ENCODE assay signal across 8 cellular contexts in the genomic region with DNA sequence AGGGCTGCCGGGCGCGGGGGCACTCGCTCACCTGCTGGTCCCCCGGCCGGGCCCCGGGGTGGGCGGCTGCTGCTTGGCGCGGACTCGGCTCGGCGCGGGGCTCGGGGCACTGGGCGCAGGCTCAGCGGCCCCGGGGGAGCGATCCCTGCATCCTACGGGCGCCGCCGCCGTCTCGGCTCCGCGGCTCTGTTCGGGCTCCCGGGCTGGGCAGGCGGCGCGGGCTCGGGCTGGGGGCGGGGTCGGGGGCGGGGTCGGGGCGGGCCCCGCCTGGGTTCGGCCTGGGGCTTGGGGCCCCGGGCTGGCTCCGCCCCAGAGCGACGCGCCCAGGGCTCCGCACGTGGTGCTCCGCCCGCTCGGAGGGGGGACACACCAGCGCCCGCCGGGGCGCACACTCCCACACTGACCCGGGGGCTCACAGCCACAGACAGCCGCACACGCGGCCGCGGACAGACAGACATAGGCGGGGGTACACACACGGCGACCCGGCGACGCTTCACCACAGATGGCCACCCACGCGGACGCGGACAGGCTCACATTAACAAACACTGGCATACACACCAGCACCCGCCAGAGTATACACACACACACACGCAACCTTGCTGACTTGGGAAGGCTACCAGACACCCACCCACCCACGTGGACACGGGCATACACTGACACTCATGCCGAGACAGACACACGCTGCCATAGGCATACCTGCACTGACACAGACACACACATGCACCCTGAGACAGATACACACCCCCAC. TPM values are rescaled to one million over a fixed set of nuclear protein-coding genes. Genes with fewer than 3 reads are reported as not detected.
DNase-seq lines count a peak whose midpoint lies in the region; ATAC-seq and TF ChIP-seq lines count a peak whose summit lies in the region.

SCN5A (minus strand) TSS at position 188 of the 748 bp plus-strand sequence. CDS start 16,380 bp downstream, outside the sequence.

- peaks cover 2% of the 10 kb centered on the region for H3K4me1 Mint-ChIP-seq in activated naive CD8-positive, alpha-beta T cell treated with anti-CD3 and anti-CD28 coated beads, Interleukin-2, amount 10 ng/mL, durations not matched to agents 7 days and 5 days

- H3K4me1 ChIP-seq in iPS DF 6.9 (ENCODE audit: control insufficient read depth, insufficient read depth, low read length) (0 out of 2 replicates have a peak, but pooled peaks cover 2% of the 10 kb centered on the region), skeletal muscle satellite cell (ENCODE audit: control insufficient read depth, insufficient read depth, low read length) (peaks cover 4% of the 10 kb centered on the region), PC-9 (replicated peaks; ENCODE audit: insufficient read depth) (no peaks in the 10 kb centered on the region)

- H2AFZ ChIP-seq in PC-9: no peak within 1 kb of the TSS

- ATAC-seq in HG02678 (IDR thresholded peaks at IDR 0.05; ENCODE audit: unreplicated experiment) (peak; percentile 62), HG02970 (IDR thresholded peaks at IDR 0.05; ENCODE audit: low FRiP score, unreplicated experiment) (no peak)
- peak; percentile 78 for ATAC-seq in activated naive CD8-positive, alpha-beta T cell treated with anti-CD3 and anti-CD28 coated beads, Interleukin-2, amount 10 ng/mL, durations not matched to agents 7 days and 5 days (ENCODE audit: low read depth)

- no CpG with 5 or more reads among the region's 76 CpGs for WGBS in iPS DF 6.9 (ENCODE audit: insufficient coverage, insufficient read length)

- intact Hi-C loops in PC-9 (cut with micrococcal nuclease; ENCODE audit: unreplicated experiment): loop anchor here (10.0 kb wide), 1 partner anchor 635 kb away; the partner anchor contains the start of gene CX3CR1

- peak within 1 kb of the TSS; percentile 56 for H3K4me3 Mint-ChIP-seq in activated naive CD8-positive, alpha-beta T cell treated with anti-CD3 and anti-CD28 coated beads, Interleukin-2, amount 10 ng/mL, durations not matched to agents 7 days and 5 days

- H3K36me3 Mint-ChIP-seq in activated naive CD8-positive, alpha-beta T cell treated with anti-CD3 and anti-CD28 coated beads, Interleukin-2, amount 10 ng/mL, durations not matched to agents 7 days and 5 days: no peaks in the 10 kb centered on the region

- H3K9ac ChIP-seq in skeletal muscle satellite cell (ENCODE audit: low read depth, low read length): peak within 1 kb of the TSS; percentile 82

- BruUV-seq in PC-9 (replicated peaks; lab: Mats Ljungman, UMichigan): no TSS peak

- CTCF ChIA-PET in PC-9 (lab: Charles Lee): no interaction called here

- no peak for TF ChIP-seq CTCF in PC-9 (conservative IDR thresholded peaks at IDR 0.05)

- no peak within 1 kb of the TSS for H3K27ac ChIP-seq in iPS DF 6.9 (ENCODE audit: low read length)
- no peak within 1 kb of the TSS for H3K27ac ChIP-seq in PC-9

- H3K4me2 ChIP-seq in skeletal muscle satellite cell (ENCODE audit: low read length) (peak within 1 kb of the TSS; percentile 91), PC-9 (no peak within 1 kb of the TSS)

- peak; percentile 53 for DNase-seq in Daoy (ENCODE audit: low read depth)
- DNase-seq in SK-N-DZ (ENCODE audit: low spot score): peak; percentile 51
- DNase-seq in activated naive CD8-positive, alpha-beta T cell treated with anti-CD3 and anti-CD28 coated beads, Interleukin-2, amount 10 ng/mL, durations not matched to agents 7 days and 5 days: peak; percentile 68
- no peak for DNase-seq in iPS DF 6.9 (ENCODE audit: low read depth, low spot score)
- no peak for DNase-seq in PC-9

- peaks cover 14% of the 10 kb centered on the region for H3K27me3 Mint-ChIP-seq in activated naive CD8-positive, alpha-beta T cell treated with anti-CD3 and anti-CD28 coated beads, Interleukin-2, amount 10 ng/mL, durations not matched to agents 7 days and 5 days

- no peaks in the 10 kb centered on the region for H3K9me2 ChIP-seq in PC-9 (ENCODE audit: insufficient read depth)

- POLR2A ChIA-PET in activated naive CD8-positive, alpha-beta T cell treated with anti-CD3 and anti-CD28 coated beads, Interleukin-2, amount 10 ng/mL, durations not matched to agents 7 days and 5 days (lab: Charles Lee): no interaction called here
- POLR2A ChIA-PET in PC-9 (lab: Charles Lee; ENCODE audit: unreplicated experiment): no interaction called here

- no peaks in the 10 kb centered on the region for H3F3A ChIP-seq in PC-9 (ENCODE audit: insufficient read depth, low read depth)

- no peaks in the 10 kb centered on the region for H3K79me2 ChIP-seq in PC-9 (ENCODE audit: low read depth)

- peak within 1 kb of the TSS; percentile 91 for H3K4me3 ChIP-seq in iPS DF 6.9 (ENCODE audit: low read length)
- H3K4me3 ChIP-seq in skeletal muscle satellite cell (ENCODE audit: low read length): peak within 1 kb of the TSS; percentile 77
- H3K4me3 ChIP-seq in PC-9: no peak within 1 kb of the TSS

- no peaks in the 10 kb centered on the region for H3K9me3 Mint-ChIP-seq in activated naive CD8-positive, alpha-beta T cell treated with anti-CD3 and anti-CD28 coated beads, Interleukin-2, amount 10 ng/mL, durations not matched to agents 7 days and 5 days

- H3K27me3 ChIP-seq in iPS DF 6.9 (ENCODE audit: control insufficient read depth, insufficient read depth, low read length) (peaks cover 10% of the 10 kb centered on the region; the same call in 1 of the 2 replicates), skeletal muscle satellite cell (ENCODE audit: control insufficient read depth, insufficient read depth, low read length) (peaks cover 36% of the 10 kb centered on the region), PC-9 (ENCODE audit: insufficient read depth, low read depth) (peaks cover 14% of the 10 kb centered on the region)

- H3K36me3 ChIP-seq in iPS DF 6.9 (ENCODE audit: control insufficient read depth, insufficient read depth, low read length) (no peaks in the 10 kb centered on the region), skeletal muscle satellite cell (ENCODE audit: insufficient read depth, low read length) (no peaks in the 10 kb centered on the region), PC-9 (ENCODE audit: low read depth) (no peaks in the 10 kb centered on the region)

- H3K9me3 ChIP-seq in iPS DF 6.9 (ENCODE audit: control insufficient read depth, insufficient read depth, low read length): no peaks in the 10 kb centered on the region
- no peaks in the 10 kb centered on the region for H3K9me3 ChIP-seq in skeletal muscle satellite cell (replicated peaks; ENCODE audit: low read length)
- H3K9me3 ChIP-seq in PC-9 (ENCODE audit: insufficient read depth, low read depth): no peaks in the 10 kb centered on the region

- no peak within 1 kb of the TSS for H3K27ac Mint-ChIP-seq in activated naive CD8-positive, alpha-beta T cell treated with anti-CD3 and anti-CD28 coated beads, Interleukin-2, amount 10 ng/mL, durations not matched to agents 7 days and 5 days

- no peaks in the 10 kb centered on the region for H4K20me1 ChIP-seq in PC-9 (ENCODE audit: insufficient read depth)

RNA-seq across cellular contexts. Expression of gene SCN5A, which starts in this region (rescaled TPM):
- total RNA-seq in Daoy (2014; rRNA removed; shearing (Covaris generic)): 0.17 and 0.45 TPM in 2 replicates
- 3.9 and 4.9 TPM in 2 replicates for polyA plus RNA-seq in SK-N-DZ (2014; cell fraction: cytosol; rRNA removed)
- polyA plus RNA-seq in SK-N-DZ (2014; cell fraction: nucleus; rRNA removed): 7.4 and 9.5 TPM in 2 replicates
- under 1 TPM; 0.28 to 0.53 TPM for total RNA-seq in activated naive CD8-positive, alpha-beta T cell treated with anti-CD3 and anti-CD28 coated beads, Interleukin-2, amount 10 ng/mL, durations not matched to agents 7 days and 5 days
- 0.25 and 4.8 TPM in 2 replicates for total RNA-seq in skeletal muscle satellite cell (2012; rRNA removed)
- total RNA-seq in PC-9 (2021): 3.0 and 4.7 TPM in 2 replicates

Comparison
In these comparisons a context has a peak if more than half of its experiments do, and no peak if none do; other contexts are left out.
1. Peak in DNase-seq in Daoy; RNA of the gene not detected or under 1 TPM.
2. Peak in DNase-seq and ATAC-seq in activated naive CD8-positive, alpha-beta T cell treated with anti-CD3 and anti-CD28 coated beads, Interleukin-2, amount 10 ng/mL, durations not matched to agents 7 days and 5 days; RNA of the gene not detected or under 1 TPM.